ENCODE assay signal across 25 cellular contexts in genomic region chr1:81004011-81004410, GRCh38.
"Had no signal": no experiment of that assay in that cellular context is flagged by ENCODE, and none has a peak within 500 bp of the region (broad histone marks: within the 10 kb centered on the region; RNA-seq: fewer than 3 reads in every experiment).

No MANE protein-coding gene starts in this region.

- H3K4me1 ChIP-seq: adrenal gland, body of pancreas, gastrocnemius medialis, pancreas, psoas muscle, stomach, thyroid gland, upper lobe of left lung, vagina had no signal

- H3K36me3 ChIP-seq: adrenal gland, gastrocnemius medialis, pancreas, stomach, thyroid gland, upper lobe of left lung, vagina had no signal

- H3K27me3 ChIP-seq: adrenal gland, body of pancreas, gastrocnemius medialis, pancreas, stomach, thyroid gland, upper lobe of left lung, vagina had no signal

- H3K9me3 ChIP-seq: body of pancreas, gastrocnemius medialis, pancreas, psoas muscle, stomach, thyroid gland, vagina had no signal

- ATAC-seq: body of pancreas; effector memory CD8-positive, alpha-beta T cell; gastrocnemius medialis; naive thymus-derived CD8-positive, alpha-beta T cell; pancreas; psoas muscle; stimulated activated naive B cell treated with anti-CD40 and anti-IgM and Interleukin-4, amounts not matched to agents 10 μg/mL and 1 μg/mL and 100 μg/mL, for 72 hours had no signal

- H3K4me3 ChIP-seq: adrenal gland, body of pancreas, coronary artery, gastrocnemius medialis, pancreas, psoas muscle, stomach, thyroid gland, upper lobe of left lung, vagina had no signal

- H3K27ac ChIP-seq: adrenal gland, body of pancreas, coronary artery, gastrocnemius medialis, pancreas, psoas muscle, stomach, thyroid gland, upper lobe of left lung, vagina had no signal

- DNase-seq: activated CD4-positive, alpha-beta memory T cell treated with anti-CD3 and anti-CD28 coated beads for 36 hours; activated CD4-positive, alpha-beta T cell treated with anti-CD3 and anti-CD28 coated beads for 4 hours; activated CD8-positive, alpha-beta memory T cell treated with anti-CD3 and anti-CD28 coated beads, Interleukin-2, amount 50 U/mL, for 4 hours; activated effector memory CD4-positive, alpha-beta T cell treated with anti-CD3 and anti-CD28 coated beads, Interleukin-2, amount 50 U/mL, for 16 hours; activated naive CD4-positive, alpha-beta T cell treated with anti-CD3 and anti-CD28 coated beads for 36 hours; activated naive CD8-positive, alpha-beta T cell treated with anti-CD3 and anti-CD28 coated beads for 36 hours; activated T-cell treated with anti-CD3 and anti-CD28 coated beads, Interleukin-2, amount 50 U/mL, for 1 hour; adrenal gland; aorta; body of pancreas; effector memory CD8-positive, alpha-beta T cell; erythroblast; gastrocnemius medialis; naive thymus-derived CD8-positive, alpha-beta T cell; pancreas; psoas muscle; stimulated activated CD4-positive, alpha-beta T cell treated with anti-CD3 and anti-CD28 coated beads, Interleukin-15, amount 100 ng/mL, for 24 hours; stimulated activated CD4-positive, alpha-beta T cell treated with anti-CD3 and anti-CD28 coated beads, Interleukin-2, amount 100 ng/mL, for 24 hours; stimulated activated naive B cell treated with anti-CD40 and anti-IgM and Interleukin-4, amounts not matched to agents 10 μg/mL and 1 μg/mL and 100 μg/mL, for 72 hours; stomach; T-helper 1 cell; thyroid gland; upper lobe of left lung had no signal
